ENCODE assay signal across 19 cellular contexts in the genomic region with DNA sequence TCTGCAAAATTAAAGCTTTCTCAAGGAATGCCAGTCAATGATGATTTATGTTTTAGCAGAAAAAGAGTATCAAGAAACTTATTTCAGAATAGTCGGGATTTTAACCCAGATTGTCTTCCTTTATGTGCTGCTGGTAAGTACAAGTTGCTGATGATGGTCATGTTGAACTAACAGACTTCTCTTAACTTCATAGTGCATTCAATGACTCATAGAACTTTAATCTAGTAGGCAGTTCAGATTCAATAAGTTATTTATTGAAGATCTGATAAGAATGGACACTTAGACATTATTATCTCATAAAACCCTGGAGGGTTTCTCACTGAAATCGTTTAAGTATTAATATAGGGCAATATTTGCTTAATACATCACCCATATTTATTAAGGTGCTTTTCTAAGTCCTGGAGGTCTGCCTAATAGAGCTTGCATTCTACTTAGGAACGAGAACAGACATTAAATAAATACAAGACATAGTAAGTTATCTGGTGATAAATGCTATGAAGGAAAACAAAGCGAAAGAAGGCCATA. TPM values are rescaled to one million over a fixed set of nuclear protein-coding genes. Genes with fewer than 3 reads are reported as not detected.
DNase-seq lines count a peak whose midpoint lies in the region; ATAC-seq, FAIRE-seq and TF ChIP-seq lines count a peak whose summit lies in the region.
"Had no signal": no experiment of that assay in that cellular context is flagged by ENCODE, and none has a peak within 500 bp of the region (broad histone marks: within the 10 kb centered on the region; RNA-seq: fewer than 3 reads in every experiment).

No MANE protein-coding gene starts in this region.

- H3K9ac ChIP-seq in astrocyte (ENCODE audit: low read length): no peak overlapping the region

- no peaks in the 10 kb centered on the region for H3K4me1 ChIP-seq in astrocyte (ENCODE audit: insufficient read depth, low read length)

- no peak overlapping the region for H3K4me3 Mint-ChIP-seq in astrocyte (ENCODE audit: unreplicated experiment)
- H3K4me3 Mint-ChIP-seq in stimulated activated naive CD8-positive, alpha-beta T cell treated with anti-CD3 and anti-CD28 coated beads, Interleukin-15, amount 100 ng/mL, for 72 hours: no peak overlapping the region
- H3K4me3 Mint-ChIP-seq: CD14-positive monocyte, H9 had no signal

- H2AFZ ChIP-seq in astrocyte (ENCODE audit: low read depth, low read length): no peak overlapping the region

- H3K4me3 ChIP-seq in astrocyte (ENCODE audit: insufficient read depth, low read depth, low read length): no peak overlapping the region

- H3K36me3 Mint-ChIP-seq in astrocyte (ENCODE audit: low read depth, unreplicated experiment): peaks cover 8% of the 10 kb centered on the region

- FAIRE-seq in astrocyte (lab: Jason Lieb, UNC): no peak

- H3K27me3 Mint-ChIP-seq in astrocyte (ENCODE audit: low read depth, unreplicated experiment): no peaks in the 10 kb centered on the region
- no peaks in the 10 kb centered on the region for H3K27me3 Mint-ChIP-seq in stimulated activated naive CD8-positive, alpha-beta T cell treated with anti-CD3 and anti-CD28 coated beads, Interleukin-15, amount 100 ng/mL, for 72 hours

- no peak for TF ChIP-seq CTCF in astrocyte (IDR thresholded peaks at IDR 0.05; ENCODE audit: insufficient read depth, low read depth, low read length)

- no peak overlapping the region for H3K4me2 ChIP-seq in astrocyte (ENCODE audit: low read length)

- H3K4me1 Mint-ChIP-seq in astrocyte (ENCODE audit: low read depth, unreplicated experiment): peaks cover 6% of the 10 kb centered on the region
- no peaks in the 10 kb centered on the region for H3K4me1 Mint-ChIP-seq in stimulated activated naive CD8-positive, alpha-beta T cell treated with anti-CD3 and anti-CD28 coated beads, Interleukin-15, amount 100 ng/mL, for 72 hours
- H3K4me1 Mint-ChIP-seq: CD14-positive monocyte, H9 had no signal

- H3K79me2 ChIP-seq in astrocyte (ENCODE audit: insufficient read depth, low read length): peaks cover 8% of the 10 kb centered on the region

- H3K9me3 ChIP-seq in astrocyte (ENCODE audit: insufficient read depth, low read depth, low read length): no peaks in the 10 kb centered on the region

- ATAC-seq in stimulated activated naive CD8-positive, alpha-beta T cell treated with anti-CD3 and anti-CD28 coated beads, Interleukin-15, amount 100 ng/mL, for 72 hours: no peak
- no peak for ATAC-seq in HG02678 (IDR thresholded peaks at IDR 0.05; ENCODE audit: unreplicated experiment)
- ATAC-seq: SK-N-SH treated with all-trans-retinoic acid at 6 μM for 48 hours had no signal

- H3K36me3 ChIP-seq in astrocyte (ENCODE audit: insufficient read depth, low read length): no peaks in the 10 kb centered on the region

- H3K27ac ChIP-seq in astrocyte (ENCODE audit: low read depth, low read length) (no peak overlapping the region), substantia nigra (ENCODE audit: low read depth, low read length, poor library complexity, severe bottlenecking) (peak overlapping the region; percentile 87)

- DNase-seq in HT-29 (ENCODE audit: low spot score) (peak; percentile 47), astrocyte (ENCODE audit: low read depth) (peak; percentile 2), iris pigment epithelial cell (ENCODE audit: low read depth) (peak; percentile 5), substantia nigra (lab: John Stamatoyannopoulos, UW) (no peak), Kasumi-1 (lab: John Stamatoyannopoulos, UW) (no peak)
- DNase-seq in activated CD4-positive, alpha-beta T cell treated with anti-CD3 and anti-CD28 coated beads for 48 hours: no peak
- no peak for DNase-seq in stimulated activated naive CD8-positive, alpha-beta T cell treated with anti-CD3 and anti-CD28 coated beads, Interleukin-15, amount 100 ng/mL, for 72 hours
- DNase-seq: GDM1; H9; NCI-H1105; NCI-H2081; NCI-H2171 treated with DMSO at 0.1 percent for 48 hours; NCI-H446; NK-92 treated with Interleukin-12 subunit alpha and Interleukin-12 subunit beta, amount 100 ng/mL, for 24 hours; RPMI8226; SIG-M5 had no signal

- no peaks in the 10 kb centered on the region for H3K9me3 Mint-ChIP-seq in astrocyte (ENCODE audit: unreplicated experiment)
- H3K9me3 Mint-ChIP-seq in stimulated activated naive CD8-positive, alpha-beta T cell treated with anti-CD3 and anti-CD28 coated beads, Interleukin-15, amount 100 ng/mL, for 72 hours: no peaks in the 10 kb centered on the region
- H3K9me3 Mint-ChIP-seq: H9 had no signal

- no peaks in the 10 kb centered on the region for H3K27me3 ChIP-seq in astrocyte (ENCODE audit: insufficient read depth, low read length)

- no peak overlapping the region for H3K27ac Mint-ChIP-seq in astrocyte (ENCODE audit: unreplicated experiment)
- no peak overlapping the region for H3K27ac Mint-ChIP-seq in stimulated activated naive CD8-positive, alpha-beta T cell treated with anti-CD3 and anti-CD28 coated beads, Interleukin-15, amount 100 ng/mL, for 72 hours

- H4K20me1 ChIP-seq in astrocyte (ENCODE audit: insufficient read depth, low read length): no peaks in the 10 kb centered on the region

RNA-seq across cellular contexts. Expression of a gene that starts 33.8 kb away (rescaled TPM):
- total RNA-seq in HT-29 (2014; rRNA removed; shearing (Covaris generic)): 4.9 and 7.4 TPM in 2 replicates
- 14.7 and 15.2 TPM in 2 replicates for total RNA-seq in astrocyte

RNA-seq across cellular contexts. Expression of a gene that starts 34.1 kb away (rescaled TPM):
- 1.4 and 1.8 TPM in 2 replicates for total RNA-seq in HT-29 (2014; rRNA removed; shearing (Covaris generic))
- 21.2 and 22.1 TPM in 2 replicates for total RNA-seq in astrocyte

Comparison
In these comparisons a context has a peak if more than half of its experiments do, and no peak if none do; other contexts are left out.
1. DNase-seq: peak in HT-29 (single experiment), astrocyte (single experiment) and iris pigment epithelial cell (single experiment); none in substantia nigra (0 of 49), activated CD4-positive, alpha-beta T cell treated with anti-CD3 and anti-CD28 coated beads for 48 hours (single experiment), stimulated activated naive CD8-positive, alpha-beta T cell treated with anti-CD3 and anti-CD28 coated beads, Interleukin-15, amount 100 ng/mL, for 72 hours (0 of 2) and Kasumi-1 (0 of 2).